ENCODE assay signal across 31 cellular contexts in genomic region chr2:44166096-44166495, GRCh38.
"Had no signal": no experiment of that assay in that cellular context is flagged by ENCODE, and none has a peak within 500 bp of the region (broad histone marks: within the 10 kb centered on the region; RNA-seq: fewer than 3 reads in every experiment).

No MANE protein-coding gene starts in this region.

- H3K4me1 ChIP-seq: breast epithelium had no signal

- H3K27ac ChIP-seq: breast epithelium, heart left ventricle, left lung, lower lobe of right lung, sigmoid colon, upper lobe of left lung, vagina, WERI-Rb-1 had no signal

- H3K36me3 ChIP-seq: breast epithelium, heart left ventricle, left lung, lower lobe of right lung, sigmoid colon, upper lobe of left lung, vagina had no signal

- H3K9me3 ChIP-seq: breast epithelium, left lung, sigmoid colon, upper lobe of left lung, vagina had no signal

- H3K4me3 ChIP-seq: breast epithelium, heart left ventricle, left lung, lower lobe of right lung, sigmoid colon, upper lobe of left lung, vagina had no signal

- FAIRE-seq: small intestine had no signal

- ATAC-seq: esophagus mucosa; heart left ventricle; left lung; lower lobe of right lung; natural killer cell; stimulated activated memory B cell treated with anti-CD40 and anti-IgM and Interleukin-4, amounts not matched to agents 10 μg/mL and 1 μg/mL and 100 μg/mL, for 72 hours; stimulated activated naive CD8-positive, alpha-beta T cell treated with anti-CD3 and anti-CD28 coated beads, Interleukin-15, amount 100 ng/mL, for 72 hours had no signal

- DNase-seq: activated CD4-positive, alpha-beta memory T cell treated with anti-CD3 and anti-CD28 coated beads for 36 hours; activated CD4-positive, alpha-beta T cell treated with anti-CD3 and anti-CD28 coated beads, Interleukin-2, amount 10 ng/mL, durations not matched to agents 24 days and 14 days; activated CD4-positive, CD25-positive, alpha-beta regulatory T cell treated with anti-CD3 and anti-CD28 coated beads, Interleukin-2, amount 50 U/mL, for 72 hours; activated CD8-positive, alpha-beta memory T cell treated with anti-CD3 and anti-CD28 coated beads, Interleukin-2, amount 50 U/mL, for 4 hours; activated effector memory CD4-positive, alpha-beta T cell treated with anti-CD3 and anti-CD28 coated beads, Interleukin-2, amount 50 U/mL, for 16 hours; activated naive CD4-positive, alpha-beta T cell treated with anti-CD3 and anti-CD28 coated beads, Interleukin-2, amount 50 U/mL, for 16 hours; activated T-cell treated with anti-CD3 and anti-CD28 coated beads, Interleukin-2, amount 50 U/mL, for 1 hour; amygdala; central memory CD4-positive, alpha-beta T cell; foreskin fibroblast; heart left ventricle; hypothalamus; left lung; lower lobe of right lung; mesenchymal stem cell; natural killer cell; posterior cingulate gyrus; sigmoid colon; small intestine; stimulated activated CD4-positive, alpha-beta T cell treated with anti-CD3 and anti-CD28 coated beads, Interleukin-1b, Interleukin-23, amount 100 ng/mL, for 48 hours; stimulated activated CD4-positive, alpha-beta T cell treated with anti-CD3 and anti-CD28 coated beads, Interleukin-4, amount 100 ng/mL, for 4 hours; stimulated activated CD8-positive, alpha-beta memory T cell treated with anti-CD3 and anti-CD28 coated beads, Interleukin-4, amount 100 ng/mL, for 48 hours; stimulated activated naive CD8-positive, alpha-beta T cell treated with anti-CD3 and anti-CD28 coated beads, Interleukin-15, amount 100 ng/mL, for 72 hours; substantia nigra; T1000; WERI-Rb-1 had no signal

- H3K27me3 ChIP-seq: breast epithelium, heart left ventricle, left lung, sigmoid colon, upper lobe of left lung, vagina had no signal
